8 cellular contexts compared by ENCODE assay signal in the genomic region with DNA sequence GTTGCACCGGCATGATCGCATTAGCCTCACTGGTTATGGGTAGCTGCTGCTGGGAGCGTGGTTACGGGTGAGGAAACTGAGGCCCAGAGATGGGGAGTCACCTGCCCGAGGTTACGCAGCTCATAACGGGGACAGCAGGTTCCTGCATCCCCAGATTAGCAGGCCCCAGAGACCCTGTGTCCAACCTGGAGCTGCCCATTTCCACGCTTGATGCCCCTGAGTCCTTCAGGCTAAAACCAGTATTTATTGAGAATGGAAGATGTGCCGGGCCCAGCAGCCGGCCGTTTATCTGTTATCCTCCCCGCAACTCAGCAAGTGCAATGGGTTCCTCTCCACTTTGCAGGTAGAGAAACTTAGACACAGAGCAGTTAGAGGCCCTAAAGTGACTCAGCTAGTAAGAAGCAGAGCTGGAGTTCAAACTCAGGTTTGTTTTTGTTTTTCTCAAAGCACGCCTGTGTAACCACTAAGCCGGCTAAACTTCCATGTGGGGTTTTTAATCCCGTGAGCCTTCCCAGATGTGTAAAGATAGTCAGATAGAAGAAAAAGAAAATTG.
DNase-seq lines count a peak whose midpoint lies in the region; ATAC-seq and TF ChIP-seq lines count a peak whose summit lies in the region.

No MANE protein-coding gene starts in this region.

- peaks cover 5% of the 10 kb centered on the region for H3K36me3 ChIP-seq in iPS-18a (ENCODE audit: control insufficient read depth, low read depth, low read length)

- H3K27ac ChIP-seq in iPS-18a (ENCODE audit: low read length) (peak overlapping the region; percentile 99), skin epidermis (peak overlapping the region; percentile 94 to 100 (median 99))

- H3K9me3 ChIP-seq in iPS-18a (ENCODE audit: control insufficient read depth, low read depth, low read length), result no peaks in the 10 kb centered on the region

- no peaks in the 10 kb centered on the region for H3K27me3 ChIP-seq in iPS-18a (ENCODE audit: control insufficient read depth, insufficient read depth, low read length)

- H3K9ac ChIP-seq in iPS-18a (ENCODE audit: low read length), result peak overlapping the region; percentile 96

- no peak for TF ChIP-seq CTCF in LNCaP clone FGC (IDR thresholded peaks at IDR 0.05; ENCODE audit: control insufficient read depth, extremely low read depth, insufficient read depth)

- H3K4me1 ChIP-seq in iPS-18a (ENCODE audit: control insufficient read depth, low read depth, low read length), result peaks cover 5% of the 10 kb centered on the region

- H3K4me3 ChIP-seq in LNCaP clone FGC (ENCODE audit: low read depth, low read length) (peak overlapping the region; percentile 70), iPS-18a (ENCODE audit: low read length) (peak overlapping the region; percentile 79), skin epidermis (peak overlapping the region; percentile 76 to 98 (median 94))

- ATAC-seq in GM21723 (IDR thresholded peaks at IDR 0.05; ENCODE audit: unreplicated experiment), result peak; percentile 13

- DNase-seq in NCI-H1092 treated with DMSO at 0.1 percent for 48 hours (lab: John Stamatoyannopoulos, UW) (peak; percentile 36), NCI-H1092 (lab: John Stamatoyannopoulos, UW) (no peak), LNCaP clone FGC (ENCODE audit: low read depth) (no peak), amniotic epithelial cell (ENCODE audit: low read depth) (peak; percentile 91), NK-92 (lab: John Stamatoyannopoulos, UW; ENCODE audit: unreplicated experiment) (no peak)

Comparison
In these comparisons a context has a peak if more than half of its experiments do, and no peak if none do; other contexts are left out.
1. DNase-seq: peak in NCI-H1092 treated with DMSO at 0.1 percent for 48 hours (single experiment) and amniotic epithelial cell (single experiment); none in NCI-H1092 (single experiment), LNCaP clone FGC (single experiment) and NK-92 (single experiment).
2. Peak in every context shown above with its lines, with median percentiles within 50 percentile points of each other: H3K4me3 ChIP-seq.